ENCODE assay signal across 1 cellular context in the genomic region with DNA sequence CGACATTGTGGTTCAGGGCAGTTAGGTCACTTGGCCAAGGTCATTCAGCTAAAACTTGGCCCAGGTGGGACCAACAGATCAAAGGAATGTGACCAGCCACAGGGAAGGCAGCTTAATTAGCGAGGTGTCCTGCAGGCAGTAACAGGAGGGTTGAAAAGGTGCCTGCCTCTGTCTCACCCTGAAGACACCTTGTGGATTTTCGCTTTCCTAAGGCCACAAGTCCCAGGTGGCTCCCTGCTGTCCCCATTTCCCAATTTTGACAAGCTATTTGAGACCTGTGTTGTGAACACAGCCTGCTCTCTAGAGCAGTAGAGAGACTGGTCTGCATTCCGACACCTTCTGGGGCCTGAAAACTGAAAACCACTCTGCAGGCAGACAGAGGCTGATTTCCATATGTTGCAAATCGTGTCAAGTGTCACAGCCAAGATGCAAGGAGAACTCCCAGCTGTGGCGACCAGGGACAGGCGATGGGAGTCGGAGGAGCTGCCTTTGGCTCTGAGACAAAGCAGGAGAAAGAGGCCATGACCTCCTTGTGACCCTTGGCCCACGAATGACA.
TF ChIP-seq lines count a peak whose summit lies in the region.

No MANE protein-coding gene starts in this region.

TF ChIP-seq in H1, 55 proteins besides CTCF, POLR2A, EP300 and RAD21:
- TF ChIP-seq CBX5 (IDR thresholded peaks at IDR 0.05; ENCODE audit: low read depth, low read length) (no peak), EZH2 (IDR thresholded peaks at IDR 0.05; ENCODE audit: low read depth, low read length, severe bottlenecking) (no peak), BRCA1 (IDR thresholded peaks at IDR 0.05; ENCODE audit: low read depth, low read length) (no peak), ZNF274 (IDR thresholded peaks at IDR 0.05; ENCODE audit: borderline replicate concordance, extremely low read depth, low read length) (no peak), CBX8 (IDR thresholded peaks at IDR 0.05; ENCODE audit: borderline replicate concordance, low read depth, low read length) (no peak), MAX (IDR thresholded peaks at IDR 0.05) (peak; percentile 54; the same call in 1 of the 2 replicates), KDM5A (IDR thresholded peaks at IDR 0.05; ENCODE audit: low read length) (no peak), CHD1 (IDR thresholded peaks at IDR 0.05; ENCODE audit: low read depth, low read length) (no peak), SAP30 (IDR thresholded peaks at IDR 0.05; ENCODE audit: insufficient read depth, insufficient replicate concordance, low read length) (no peak), TAF1 (IDR thresholded peaks at IDR 0.05; ENCODE audit: low read depth, low read length) (0 out of 2 replicates have a peak, but pooled peaks have one; percentile 22), JUN (IDR thresholded peaks at IDR 0.05; ENCODE audit: low read depth, low read length) (no peak), KDM4A (IDR thresholded peaks at IDR 0.05; ENCODE audit: low read depth, low read length, severe bottlenecking) (no peak), SIN3A (conservative IDR thresholded peaks at IDR 0.05 in 1 of 2, IDR thresholded peaks at IDR 0.05 in 1 of 2; ENCODE audit: low read depth in 1 of 2, low read length in 2 of 2) (0 out of 4 replicates have a peak, but pooled peaks of 1 of the 2 experiments have one; percentile 38), GABPA (IDR thresholded peaks at IDR 0.05; ENCODE audit: borderline replicate concordance, insufficient read depth, low read length) (no peak), RXRA (IDR thresholded peaks at IDR 0.05; ENCODE audit: insufficient read depth, low read depth, low read length) (no peak), TBP (IDR thresholded peaks at IDR 0.05; ENCODE audit: low read depth, low read length) (no peak), CHD2 (IDR thresholded peaks at IDR 0.05; ENCODE audit: low read length) (no peak), SP4 (IDR thresholded peaks at IDR 0.05; ENCODE audit: low read length) (no peak), CEBPB (IDR thresholded peaks at IDR 0.05; ENCODE audit: low read depth, low read length) (0 out of 2 replicates have a peak, but pooled peaks have one; percentile 17), HDAC6 (IDR thresholded peaks at IDR 0.05; ENCODE audit: low read depth, low read length) (no peak), TEAD4 (IDR thresholded peaks at IDR 0.05; ENCODE audit: low read depth, low read length) (0 out of 2 replicates have a peak, but pooled peaks have one; percentile 1), NRF1 (IDR thresholded peaks at IDR 0.05; ENCODE audit: low read depth, low read length) (no peak), RFX5 (IDR thresholded peaks at IDR 0.05; ENCODE audit: borderline replicate concordance, low read depth, low read length) (no peak), SUZ12 (IDR thresholded peaks at IDR 0.05; ENCODE audit: low read length) (no peak), MAFK (IDR thresholded peaks at IDR 0.05; ENCODE audit: low read depth, low read length) (no peak), CHD7 (IDR thresholded peaks at IDR 0.05; ENCODE audit: insufficient replicate concordance, low read length) (no peak), PHF8 (conservative IDR thresholded peaks at IDR 0.05; ENCODE audit: low read depth, low read length) (no peak), FOSL1 (IDR thresholded peaks at IDR 0.05; ENCODE audit: insufficient read depth, low read depth, low read length) (no peak), TAF7 (optimal IDR thresholded peaks at IDR 0.05; ENCODE audit: borderline replicate concordance, low read depth, low read length) (no peak), POLR2AphosphoS5 (IDR thresholded peaks at IDR 0.05; ENCODE audit: low read depth, low read length) (0 out of 2 replicates have a peak, but pooled peaks have one; percentile 29), YY1 (IDR thresholded peaks at IDR 0.05; ENCODE audit: low read depth, low read length) (0 out of 2 replicates have a peak, but pooled peaks have one; percentile 34), SP2 (IDR thresholded peaks at IDR 0.05; ENCODE audit: low read length) (no peak), SP1 (IDR thresholded peaks at IDR 0.05; ENCODE audit: low read depth, low read length) (no peak), POU5F1 (IDR thresholded peaks at IDR 0.05; ENCODE audit: low read depth, low read length) (no peak), JUND (IDR thresholded peaks at IDR 0.05; ENCODE audit: low read length) (no peak), NANOG (IDR thresholded peaks at IDR 0.05; ENCODE audit: insufficient read depth, low read depth, low read length, poor library complexity, severe bottlenecking) (no peak), SIRT6 (IDR thresholded peaks at IDR 0.05; ENCODE audit: low read length) (no peak), ASH2L (IDR thresholded peaks at IDR 0.05; ENCODE audit: low read length) (peak; percentile 42), RBBP5 (IDR thresholded peaks at IDR 0.05; ENCODE audit: borderline replicate concordance, low read depth, low read length) (no peak), HDAC2 (IDR thresholded peaks at IDR 0.05; ENCODE audit: borderline replicate concordance in 1 of 2, low read depth in 2 of 2, low read length in 2 of 2) (0 out of 4 replicates have a peak, but pooled peaks of 1 of the 2 experiments have one; percentile 4), RNF2 (IDR thresholded peaks at IDR 0.05; ENCODE audit: borderline replicate concordance, low read depth, low read length, missing control alignments, poor library complexity, severe bottlenecking) (no peak), CTBP2 (IDR thresholded peaks at IDR 0.05; ENCODE audit: borderline replicate concordance, insufficient read depth, insufficient read length, low read length) (peak; percentile 61), TCF12 (IDR thresholded peaks at IDR 0.05; ENCODE audit: low read depth, low read length) (0 out of 2 replicates have a peak, but pooled peaks have one; percentile 67), KDM1A (IDR thresholded peaks at IDR 0.05; ENCODE audit: borderline replicate concordance, low read length) (no peak), SIX5 (IDR thresholded peaks at IDR 0.05; ENCODE audit: low read depth, low read length) (no peak), BACH1 (IDR thresholded peaks at IDR 0.05; ENCODE audit: low read length) (no peak), GTF2F1 (IDR thresholded peaks at IDR 0.05; ENCODE audit: borderline replicate concordance, low read depth, low read length) (no peak), EGR1 (IDR thresholded peaks at IDR 0.05; ENCODE audit: borderline replicate concordance, low read depth, low read length) (no peak), SRF (IDR thresholded peaks at IDR 0.05; ENCODE audit: low read depth, low read length) (no peak)
- TF ChIP-seq, protein P1, sequence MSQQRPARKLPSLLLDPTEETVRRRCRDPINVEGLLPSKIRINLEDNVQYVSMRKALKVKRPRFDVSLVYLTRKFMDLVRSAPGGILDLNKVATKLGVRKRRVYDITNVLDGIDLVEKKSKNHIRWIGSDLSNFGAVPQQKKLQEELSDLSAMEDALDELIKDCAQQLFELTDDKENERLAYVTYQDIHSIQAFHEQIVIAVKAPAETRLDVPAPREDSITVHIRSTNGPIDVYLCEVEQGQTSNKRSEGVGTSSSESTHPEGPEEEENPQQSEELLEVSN (IDR thresholded peaks at IDR 0.05), result no peak; the same call in 1 of the 2 replicates
- TF ChIP-seq, protein P2, sequence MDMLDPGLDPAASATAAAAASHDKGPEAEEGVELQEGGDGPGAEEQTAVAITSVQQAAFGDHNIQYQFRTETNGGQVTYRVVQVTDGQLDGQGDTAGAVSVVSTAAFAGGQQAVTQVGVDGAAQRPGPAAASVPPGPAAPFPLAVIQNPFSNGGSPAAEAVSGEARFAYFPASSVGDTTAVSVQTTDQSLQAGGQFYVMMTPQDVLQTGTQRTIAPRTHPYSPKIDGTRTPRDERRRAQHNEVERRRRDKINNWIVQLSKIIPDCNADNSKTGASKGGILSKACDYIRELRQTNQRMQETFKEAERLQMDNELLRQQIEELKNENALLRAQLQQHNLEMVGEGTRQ (IDR thresholded peaks at IDR 0.05; ENCODE audit: low read length), result no peak
- TF ChIP-seq, protein P3, sequence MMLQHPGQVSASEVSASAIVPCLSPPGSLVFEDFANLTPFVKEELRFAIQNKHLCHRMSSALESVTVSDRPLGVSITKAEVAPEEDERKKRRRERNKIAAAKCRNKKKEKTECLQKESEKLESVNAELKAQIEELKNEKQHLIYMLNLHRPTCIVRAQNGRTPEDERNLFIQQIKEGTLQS (IDR thresholded peaks at IDR 0.05; ENCODE audit: insufficient read depth, low read depth, low read length), result no peak
- TF ChIP-seq, protein P4, sequence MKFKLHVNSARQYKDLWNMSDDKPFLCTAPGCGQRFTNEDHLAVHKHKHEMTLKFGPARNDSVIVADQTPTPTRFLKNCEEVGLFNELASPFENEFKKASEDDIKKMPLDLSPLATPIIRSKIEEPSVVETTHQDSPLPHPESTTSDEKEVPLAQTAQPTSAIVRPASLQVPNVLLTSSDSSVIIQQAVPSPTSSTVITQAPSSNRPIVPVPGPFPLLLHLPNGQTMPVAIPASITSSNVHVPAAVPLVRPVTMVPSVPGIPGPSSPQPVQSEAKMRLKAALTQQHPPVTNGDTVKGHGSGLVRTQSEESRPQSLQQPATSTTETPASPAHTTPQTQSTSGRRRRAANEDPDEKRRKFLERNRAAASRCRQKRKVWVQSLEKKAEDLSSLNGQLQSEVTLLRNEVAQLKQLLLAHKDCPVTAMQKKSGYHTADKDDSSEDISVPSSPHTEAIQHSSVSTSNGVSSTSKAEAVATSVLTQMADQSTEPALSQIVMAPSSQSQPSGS (IDR thresholded peaks at IDR 0.05; ENCODE audit: low read length), result peak; percentile 40; the same call in 1 of the 2 replicates
